ENCODE assay signal across 26 cellular contexts in the genomic region with DNA sequence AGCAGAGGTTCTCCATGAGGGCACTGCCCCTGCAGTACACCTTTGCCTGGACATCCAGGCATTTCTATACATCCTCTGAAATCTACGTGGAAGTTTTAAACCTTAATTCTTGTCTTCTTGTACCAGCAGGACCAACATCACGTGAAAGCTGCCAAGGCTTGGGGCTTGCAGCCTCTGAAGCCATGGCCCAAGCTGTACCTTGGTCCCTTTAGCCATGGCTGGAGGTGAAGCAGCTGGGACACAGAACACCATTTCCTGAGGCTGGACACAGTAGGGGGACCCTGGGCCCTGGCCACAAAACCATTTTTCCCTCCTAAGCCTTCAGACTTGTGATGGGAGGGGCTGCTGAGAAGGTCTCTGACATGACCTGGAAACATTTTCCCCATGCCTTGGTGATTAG.
"Had no signal": no experiment of that assay in that cellular context is flagged by ENCODE, and none has a peak within 500 bp of the region (broad histone marks: within the 10 kb centered on the region; RNA-seq: fewer than 3 reads in every experiment).

No MANE protein-coding gene starts in this region.

- DNase-seq: stimulated activated CD4-positive, alpha-beta T cell treated with anti-CD3 and anti-CD28 coated beads, Interleukin-2, amount 100 ng/mL, for 24 hours; stimulated activated CD4-positive, alpha-beta T cell treated with anti-CD3 and anti-CD28 coated beads, Interleukin-2, amount 100 ng/mL, for 48 hours; stimulated activated CD4-positive, alpha-beta T cell treated with anti-CD3 and anti-CD28 coated beads, Interleukin-4, amount 100 ng/mL, for 1 hour; stimulated activated CD4-positive, alpha-beta T cell treated with anti-CD3 and anti-CD28 coated beads, Interleukin-4, amount 100 ng/mL, for 24 hours; stimulated activated CD4-positive, alpha-beta T cell treated with anti-CD3 and anti-CD28 coated beads, Interleukin-4, amount 100 ng/mL, for 4 hours; stimulated activated CD8-positive, alpha-beta memory T cell treated with anti-CD3 and anti-CD28 coated beads, Interleukin-4, amount 100 ng/mL, for 48 hours; stimulated activated naive B cell treated with anti-CD40 and anti-IgM and Interleukin-4, amounts not matched to agents 10 μg/mL and 1 μg/mL and 100 μg/mL, for 72 hours; stimulated activated naive CD4-positive, alpha-beta T cell; stimulated activated naive CD4-positive, alpha-beta T cell treated with Interleukin-2 at 50 U/mL for 16 hours; stimulated activated naive CD8-positive, alpha-beta T cell treated with anti-CD3 and anti-CD28 coated beads, Interleukin-15, amount 100 ng/mL, for 72 hours; stimulated activated naive CD8-positive, alpha-beta T cell treated with anti-CD3 and anti-CD28 coated beads, Interleukin-15, Interleukin-2, amounts not matched to agents 100 U/mL and 50 U/mL, for 24 hours; stomach; substantia nigra; testis; thyroid gland; tibial artery; transverse colon; trophoblast cell; upper lobe of left lung; upper lobe of right lung; uterus had no signal

- FAIRE-seq: urothelium cell line had no signal

- H3K27ac ChIP-seq: stomach, testis, thoracic aorta, thyroid gland, tibial artery, tibial nerve, transverse colon, upper lobe of left lung, upper lobe of right lung, uterus, vagina had no signal

- H3K36me3 ChIP-seq: stomach, thoracic aorta, thyroid gland, tibial artery, tibial nerve, transverse colon, upper lobe of left lung, upper lobe of right lung, uterus, vagina had no signal

- H3K9me3 ChIP-seq: testis, thoracic aorta, thyroid gland, transverse colon, upper lobe of right lung, uterus, vagina had no signal

- H3K4me3 ChIP-seq: stomach, testis, thoracic aorta, thyroid gland, tibial artery, tibial nerve, transverse colon, upper lobe of left lung, upper lobe of right lung, uterus, vagina had no signal

- H3K4me1 ChIP-seq: testis, thyroid gland, tibial artery, tibial nerve, transverse colon, upper lobe of left lung, upper lobe of right lung, uterus, vagina had no signal

- ATAC-seq: stimulated activated memory B cell treated with anti-CD40 and anti-IgM and Interleukin-4, amounts not matched to agents 10 μg/mL and 1 μg/mL and 100 μg/mL, for 72 hours; stimulated activated naive B cell treated with anti-CD40 and anti-IgM and Interleukin-4, amounts not matched to agents 10 μg/mL and 1 μg/mL and 100 μg/mL, for 72 hours; stimulated activated naive CD8-positive, alpha-beta T cell treated with anti-CD3 and anti-CD28 coated beads, Interleukin-15, amount 100 ng/mL, for 72 hours; stimulated activated naive CD8-positive, alpha-beta T cell treated with anti-CD3 and anti-CD28 coated beads, Interleukin-15, Interleukin-2, amounts not matched to agents 100 U/mL and 50 U/mL, for 24 hours; upper lobe of right lung had no signal

- H3K27me3 ChIP-seq: stomach, testis, thyroid gland, tibial artery, tibial nerve, transverse colon, upper lobe of left lung, upper lobe of right lung, uterus, vagina had no signal
